Comparison of ENCODE assay signal across 19 cellular contexts in the genomic region with DNA sequence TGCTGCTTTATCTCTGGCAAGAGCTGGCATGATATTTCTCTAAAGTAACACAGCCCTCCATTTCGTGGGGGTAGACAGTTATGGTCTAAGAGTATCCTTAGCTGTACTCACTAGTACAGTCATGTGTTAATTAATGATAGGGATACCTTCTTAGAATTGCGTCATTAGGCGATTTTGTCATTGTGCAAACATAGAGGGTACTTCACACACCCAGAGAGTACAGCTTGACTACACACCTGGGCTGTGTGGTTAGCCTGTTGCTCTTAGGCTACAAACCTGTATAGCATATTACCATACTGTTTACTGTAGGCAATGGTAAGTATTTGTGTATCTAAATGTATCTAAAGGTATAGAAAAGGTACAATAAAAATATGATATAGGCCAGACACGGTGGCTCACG.
"Had no signal": no experiment of that assay in that cellular context is flagged by ENCODE, and none has a peak within 500 bp of the region (broad histone marks: within the 10 kb centered on the region; RNA-seq: fewer than 3 reads in every experiment).

No MANE protein-coding gene starts in this region.

- DNase-seq: activated CD4-positive, alpha-beta T cell treated with anti-CD3 and anti-CD28 coated beads, Interleukin-2, amount 10 ng/mL, durations not matched to agents 24 days and 14 days; activated CD4-positive, CD25-positive, alpha-beta regulatory T cell; activated CD8-positive, alpha-beta memory T cell treated with anti-CD3 and anti-CD28 coated beads, Interleukin-2, amount 50 U/mL, for 48 hours; activated naive CD8-positive, alpha-beta T cell treated with anti-CD3 and anti-CD28 coated beads for 36 hours; amygdala; brain microvascular endothelial cell; dermis blood vessel endothelial cell; foreskin melanocyte; head of caudate nucleus; left colon; mesendoderm; natural killer cell; stimulated activated CD4-positive, alpha-beta T cell treated with anti-CD3 and anti-CD28 coated beads, Interleukin-4, amount 100 ng/mL, for 24 hours; stimulated activated naive CD4-positive, alpha-beta T cell had no signal

- H3K4me3 ChIP-seq: skin epidermis, tibial nerve had no signal

- ATAC-seq: left colon, natural killer cell had no signal

- H3K27ac ChIP-seq: brain microvascular endothelial cell, epithelial cell of prostate, neutrophil, parathyroid adenoma, skin epidermis, tibial nerve had no signal
